Comparison of ENCODE assay signal across 8 cellular contexts in the genomic region with DNA sequence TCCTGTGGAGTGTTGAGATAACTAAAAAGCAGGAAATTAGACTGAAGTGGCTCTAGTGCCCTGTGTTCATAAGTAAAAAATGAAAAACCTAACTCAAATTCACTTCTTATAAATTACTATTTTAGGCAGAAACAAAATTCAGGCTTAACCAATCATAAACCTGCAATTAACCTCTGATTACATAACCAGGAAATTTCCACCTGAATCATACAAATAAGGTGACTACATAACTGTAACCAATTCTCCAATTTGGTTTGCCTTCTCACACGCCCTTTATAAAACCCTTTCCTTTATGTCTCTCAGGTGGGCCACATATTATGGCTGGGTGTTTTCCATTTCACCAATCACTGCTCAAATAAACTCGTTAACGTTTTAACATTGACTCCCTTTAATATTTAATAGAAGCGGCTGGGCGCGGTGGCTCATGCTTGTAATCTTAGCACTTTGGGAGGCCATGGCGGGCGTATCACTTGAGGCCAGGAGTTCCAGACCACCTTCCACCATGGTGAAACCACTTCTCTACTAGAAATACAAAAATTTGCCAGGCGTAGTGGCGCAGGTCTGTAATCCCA. TPM values are rescaled to one million over a fixed set of nuclear protein-coding genes. Genes with fewer than 3 reads are reported as not detected.
A peak's percentile ranks its signal among the peaks of the same experiment; 100 is the strongest.
DNase-seq lines count a peak whose midpoint lies in the region; TF ChIP-seq lines count a peak whose summit lies in the region.

No MANE protein-coding gene starts in this region.

- H3K9me3 ChIP-seq in neuron (ENCODE audit: low read length), result no peaks in the 10 kb centered on the region

- H3K27ac ChIP-seq in RWPE1, result peak overlapping the region; percentile 81

- H3K4me1 ChIP-seq in neuron (ENCODE audit: insufficient read depth, low read length), result peaks cover 12% of the 10 kb centered on the region

- TF ChIP-seq CTCF in RWPE1 (conservative IDR thresholded peaks at IDR 0.05; ENCODE audit: low read depth), result no peak
- TF ChIP-seq CTCF in epithelial cell of proximal tubule (conservative IDR thresholded peaks at IDR 0.05; ENCODE audit: low read depth, low read length), result no peak

- no peaks in the 10 kb centered on the region for H3K27me3 ChIP-seq in neuron (ENCODE audit: insufficient read depth, low read length)

- peak; percentile 34 for DNase-seq in DMS79 treated with DMSO at 0.1 percent for 48 hours (lab: John Stamatoyannopoulos, UW)
- DNase-seq in DMS79 (lab: John Stamatoyannopoulos, UW), result no peak
- no peak for DNase-seq in RWPE1 (ENCODE audit: low spot score)
- DNase-seq in epithelial cell of proximal tubule (ENCODE audit: low read depth), result no peak
- DNase-seq in COR-L47 (lab: John Stamatoyannopoulos, UW), result no peak
- no peak for DNase-seq in LoVo (ENCODE audit: low spot score)
- no peak for DNase-seq in middle frontal gyrus (ENCODE audit: extremely low spot score, low spot score)

- H3K36me3 ChIP-seq in neuron (ENCODE audit: insufficient read depth, low read length), result peaks cover 36% of the 10 kb centered on the region

- H2AFZ ChIP-seq in neuron (ENCODE audit: low read depth, low read length), result no peak overlapping the region

- H3K4me3 ChIP-seq in epithelial cell of proximal tubule (ENCODE audit: low read depth, low read length) (peak overlapping the region; percentile 87), neuron (ENCODE audit: low read length) (peak overlapping the region; percentile 91)

- POLR2A ChIA-PET in RWPE1 (lab: Yijun Ruan, JAX; ENCODE audit: low non-redundant PET), result interaction anchor here (0.7 kb wide), 1 partner anchor 123 kb away, joined by 3 read pairs; no protein-coding TSS in a partner anchor

- CTCF ChIA-PET in RWPE1 (lab: Yijun Ruan, JAX), result no interaction called here

RNA-seq across cellular contexts. Expression of a gene that starts 22.9 kb away (rescaled TPM):
- 17.9 and 22.9 TPM in 2 replicates for total RNA-seq in epithelial cell of proximal tubule
